Comparison of ENCODE assay signal across 9 cellular contexts in the genomic region with DNA sequence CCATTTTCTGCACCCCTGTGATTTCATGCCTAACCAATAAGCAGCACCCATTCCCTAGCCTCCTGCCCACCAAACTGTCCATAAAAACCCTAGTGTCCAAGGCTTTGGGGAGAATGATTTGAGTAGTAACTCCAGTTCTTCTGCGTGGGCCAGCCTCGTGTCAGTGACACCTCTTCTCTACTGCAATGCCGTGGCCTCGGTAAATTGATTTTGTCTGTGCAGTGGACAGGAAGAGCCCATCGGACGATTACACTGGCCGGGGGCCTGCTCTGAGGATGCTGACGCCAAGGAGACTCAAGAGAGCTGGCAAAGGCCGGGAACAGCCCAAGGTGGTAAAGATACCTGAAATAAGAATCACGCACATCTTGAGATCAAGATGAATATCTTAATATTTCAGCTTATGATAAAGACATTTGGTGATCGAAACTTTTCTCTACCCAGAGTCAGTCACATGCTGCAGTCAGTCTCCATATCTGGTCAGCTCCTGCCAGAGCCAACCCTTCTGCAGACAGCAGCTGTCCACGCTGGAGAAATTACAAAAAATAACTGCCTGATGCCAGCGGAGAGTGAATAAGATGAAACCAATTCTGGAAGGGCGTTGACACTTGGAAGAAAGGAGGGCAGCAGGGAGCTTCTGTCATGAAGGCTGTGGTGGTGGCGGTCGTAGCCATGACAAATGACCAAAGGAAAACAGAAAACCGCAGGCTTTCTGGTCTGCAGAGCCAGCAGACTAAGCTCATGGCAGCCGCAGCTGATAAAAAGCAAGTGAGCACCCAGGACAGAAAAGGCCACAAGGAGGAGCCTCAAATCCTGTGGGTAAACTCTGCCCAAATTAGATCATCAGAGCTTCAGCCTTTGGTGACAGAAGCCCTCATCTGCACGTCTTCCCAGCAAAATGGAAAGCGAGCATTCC. TPM values are rescaled to one million over a fixed set of nuclear protein-coding genes. Genes with fewer than 3 reads are reported as not detected.
DNase-seq lines count a peak whose midpoint lies in the region; ATAC-seq, FAIRE-seq and TF ChIP-seq lines count a peak whose summit lies in the region.
"Had no signal": no experiment of that assay in that cellular context is flagged by ENCODE, and none has a peak within 500 bp of the region (broad histone marks: within the 10 kb centered on the region; RNA-seq: fewer than 3 reads in every experiment).

No MANE protein-coding gene starts in this region.

- intact Hi-C loops in K562 (cut with micrococcal nuclease), result loop anchor here (5.0 kb wide), 1 partner anchor 70 kb away; no protein-coding TSS in a partner anchor

- H3K36me3 ChIP-seq in K562 (ENCODE audit: control insufficient read depth, insufficient read depth, low read length), result no peaks in the 10 kb centered on the region
- H3K36me3 ChIP-seq in mesenchymal stem cell (ENCODE audit: control insufficient read depth in 1 of 2, insufficient read depth in 2 of 2, low read depth in 1 of 2, low read length in 2 of 2), result peaks cover 0 to under 1% of the 10 kb centered on the region in 2 experiments

- POLR2A ChIA-PET in K562 (lab: Yijun Ruan, JAX), result interaction anchor here (0.6 to 0.9 kb wide), 3 partner anchors 21 to 247 kb away, joined by 3 to 4 read pairs (median 3); a partner anchor contains a TSS

- no peak overlapping the region for H3K9ac ChIP-seq in K562 (ENCODE audit: insufficient read depth in 1 of 2, low read depth in 2 of 2, low read length in 2 of 2)
- H3K9ac ChIP-seq in mesenchymal stem cell (ENCODE audit: low read length), result no peak overlapping the region

- peak overlapping the region; percentile 24 for H2BK5ac ChIP-seq in mesenchymal stem cell (ENCODE audit: low read depth, low read length, poor library complexity, severe bottlenecking)

- H2BK15ac ChIP-seq in mesenchymal stem cell (ENCODE audit: low read depth, poor library complexity, severe bottlenecking), result no peak overlapping the region

- H3K9me1 ChIP-seq in K562 (ENCODE audit: control insufficient read depth, insufficient read depth, low read length), result no peaks in the 10 kb centered on the region

- no peak overlapping the region for H2BK120ac ChIP-seq in mesenchymal stem cell (ENCODE audit: low read depth, low read length)

- peak; percentile 64 to 74 for TF ChIP-seq RAD21 in K562 (CRISPR knock-in tag; conservative IDR thresholded peaks at IDR 0.05 in 1 of 2, IDR thresholded peaks at IDR 0.05 in 1 of 2)

- peak; percentile 95 for FAIRE-seq in K562 (lab: Jason Lieb, UNC)
- FAIRE-seq: G401.6 had no signal

- TF ChIP-seq CTCF in NB4 (IDR thresholded peaks at IDR 0.05; ENCODE audit: low read depth, low read length), result peak; percentile 31
- TF ChIP-seq CTCF in K562 (IDR thresholded peaks at IDR 0.05 in 2 of 3, conservative IDR thresholded peaks at IDR 0.05 in 1 of 3; ENCODE audit: insufficient read depth in 2 of 3, low read depth in 1 of 3, low read length in 3 of 3), result peak; percentile 58 to 73 (median 66)

- H3K4me3 ChIP-seq in NB4 (ENCODE audit: low read depth, low read length) (no peak overlapping the region), K562 (no peak overlapping the region), mesenchymal stem cell (ENCODE audit: insufficient read depth in 1 of 2, low read depth in 1 of 2, low read length in 2 of 2) (no peak overlapping the region)

- H3K4me2 ChIP-seq in K562 (ENCODE audit: insufficient read depth, low read length), result 0 out of 2 replicates have a peak overlapping the region, but pooled peaks have one; percentile 11
- no peak overlapping the region for H3K4me2 ChIP-seq in mesenchymal stem cell (ENCODE audit: low read length, poor library complexity, severe bottlenecking)

- no peak overlapping the region for H2BK12ac ChIP-seq in mesenchymal stem cell (ENCODE audit: low read length in 2 of 2)

- no peak overlapping the region for H3K14ac ChIP-seq in mesenchymal stem cell (ENCODE audit: low read length in 2 of 2)

- BruUV-seq in K562 (replicated peaks; lab: Mats Ljungman, UMichigan), result no TSS peak

- TF ChIP-seq POLR2A in NB4 (IDR thresholded peaks at IDR 0.05; ENCODE audit: extremely low read depth, insufficient read length), result no peak
- no peak for TF ChIP-seq POLR2A in K562 (conservative IDR thresholded peaks at IDR 0.05)

- peak; percentile 55 for DNase-seq in activated CD8-positive, alpha-beta memory T cell treated with anti-CD3 and anti-CD28 coated beads for 24 hours
- no peak for DNase-seq in activated CD8-positive, alpha-beta memory T cell treated with anti-CD3 and anti-CD28 coated beads, Interleukin-2, amount 50 U/mL, for 4 hours
- DNase-seq in NB4 (ENCODE audit: low read depth), result peak; percentile 96
- peak; percentile 63 to 78 (median 72) for DNase-seq in K562 (ENCODE audit: extremely low read depth in 1 of 4, low spot score in 3 of 4)
- DNase-seq in mesenchymal stem cell, result peak; percentile 34
- DNase-seq in iPS-NIHi11 (ENCODE audit: low spot score), result no peak
- DNase-seq in stimulated activated naive CD4-positive, alpha-beta T cell (lab: John Stamatoyannopoulos, UW), result no peak
- no peak for DNase-seq in GOT3 (lab: John Stamatoyannopoulos, UW)

- in situ Hi-C loops in K562 (cut with MboI), result loop anchor here (5.0 kb wide), 1 partner anchor 60 kb away; no protein-coding TSS in a partner anchor

- no peaks in the 10 kb centered on the region for H3K79me2 ChIP-seq in K562 (ENCODE audit: control insufficient read depth, insufficient read depth, low read length)

- 13% methylated on average over 20 of the region's 20 CpGs for WGBS in K562 (ENCODE audit: insufficient coverage, low coverage, missing lambda C conversion rate)
- 73% methylated on average over 19 of the region's 20 CpGs for WGBS in mesenchymal stem cell

- H2AFZ ChIP-seq in K562 (ENCODE audit: low read depth, low read length) (peak overlapping the region; percentile 9), mesenchymal stem cell (ENCODE audit: low read depth, low read length) (no peak overlapping the region)

- H3K4ac ChIP-seq in mesenchymal stem cell (ENCODE audit: low read depth in 1 of 2, low read length in 2 of 2), result no peak overlapping the region

- no peak overlapping the region for H4K8ac ChIP-seq in mesenchymal stem cell (ENCODE audit: low read length)

- ATAC-seq in K562, result peak; percentile 81

- H3K9me3 ChIP-seq in K562 (replicated peaks; ENCODE audit: control insufficient read depth, insufficient read depth, low read depth, low read length) (no peaks in the 10 kb centered on the region), mesenchymal stem cell (ENCODE audit: control insufficient read depth, low read length) (no peaks in the 10 kb centered on the region)

- H3K4me1 ChIP-seq in K562 (replicated peaks in 1 of 2; ENCODE audit: control insufficient read depth in 2 of 2, insufficient read depth in 2 of 2, low read length in 2 of 2), result peaks cover 31 to 48% of the 10 kb centered on the region in 2 experiments
- H3K4me1 ChIP-seq in mesenchymal stem cell (ENCODE audit: control insufficient read depth, insufficient read depth, low read depth, low read length), result peaks cover 22% of the 10 kb centered on the region

- no peaks in the 10 kb centered on the region for H4K20me1 ChIP-seq in K562 (replicated peaks; ENCODE audit: control insufficient read depth, insufficient read depth, low read length)

- H3K79me1 ChIP-seq in mesenchymal stem cell (replicated peaks; ENCODE audit: low read length, poor library complexity, severe bottlenecking), result no peaks in the 10 kb centered on the region

- H3K27ac ChIP-seq in K562 (ENCODE audit: extremely low read depth, low read depth, low read length) (no peak overlapping the region), mesenchymal stem cell (ENCODE audit: low read length, poor library complexity, severe bottlenecking) (no peak overlapping the region)

- H4K91ac ChIP-seq in mesenchymal stem cell (ENCODE audit: low read length), result no peak overlapping the region

- TF ChIP-seq EP300 in K562 (IDR thresholded peaks at IDR 0.05; ENCODE audit: low read length), result peak; percentile 31; the same call in 1 of the 2 replicates

- CTCF ChIA-PET in K562 (lab: Yijun Ruan, JAX; ENCODE audit: low intra/inter-chr PET ratio), result interaction anchor here (1.1 kb wide), 1 partner anchor 158 kb away, joined by 4 read pairs; no protein-coding TSS in a partner anchor

- H3K18ac ChIP-seq in mesenchymal stem cell (ENCODE audit: low read depth in 1 of 2, low read length in 2 of 2), result no peak overlapping the region

- no peak overlapping the region for H3K23ac ChIP-seq in mesenchymal stem cell (ENCODE audit: low read length in 2 of 2)

- H3K27me3 ChIP-seq in K562 (ENCODE audit: control insufficient read depth in 2 of 2, insufficient read depth in 2 of 2, low read length in 2 of 2), result peaks cover 10 to 12% of the 10 kb centered on the region in 2 experiments; a peak in 4 of 5 replicates
- H3K27me3 ChIP-seq in mesenchymal stem cell (ENCODE audit: control insufficient read depth in 1 of 2, insufficient read depth in 1 of 2, low read length in 2 of 2), result peaks cover 0 to 24% of the 10 kb centered on the region in 2 experiments

- H2AK5ac ChIP-seq in mesenchymal stem cell (ENCODE audit: low read length, severe bottlenecking), result peak overlapping the region; percentile 80

RNA-seq across cellular contexts. Expression of a gene that starts 29.1 kb away (rescaled TPM):
- 0.16 TPM in 1 of 2 replicates, not detected in the other for total RNA-seq in K562 (2011; cell fraction: chromatin; rRNA removed; ENCODE audit: low replicate concordance)
- total RNA-seq in K562 (2011; cell fraction: nucleolus; rRNA removed), result not detected in 2 replicates
- 0.15 TPM in 1 of 2 replicates, not detected in the other for total RNA-seq in K562 (2011; cell fraction: nucleoplasm; rRNA removed)
- total RNA-seq in K562 (2014; rRNA removed) (not detected in 2 replicates), K562 (2014; rRNA removed; fragmentation: Illumina TruSeq; extraction: Trizol) (not detected in 2 replicates), K562 (2015; rRNA removed; fragmentation: Illumina TruSeq; extraction: Trizol) (not detected in 2 replicates), K562 (2021) (not detected in 2 replicates)
- polyA plus RNA-seq in K562 (2011; rRNA removed) (0.17 TPM in 1 of 2 replicates, not detected in the other), K562 (2014; fragmentation: Illumina TruSeq; extraction: Trizol) (not detected in 2 replicates), K562 (2014; fragmentation: Nextera tagmentation; extraction: Ambion mirVana) (not detected), K562 (2014; rRNA removed) (not detected in 2 replicates)
- polyA plus RNA-seq in K562 (2011; cell fraction: cytosol; rRNA removed), result 0.01 TPM in 1 of 2 replicates, not detected in the other
- 0.07 TPM in 1 of 2 replicates, not detected in the other for polyA plus RNA-seq in K562 (2011; cell fraction: nucleus; rRNA removed)
- polyA plus RNA-seq in K562 (2012), result 0.18 TPM in 1 of 2 replicates, not detected in the other
- polyA minus RNA-seq in K562 (2011; rRNA and poly(A)+ RNA removed), result 0.07 TPM in 1 of 2 replicates, not detected in the other
- not detected in 2 replicates for polyA minus RNA-seq in K562 (2011; cell fraction: cytosol; rRNA and poly(A)+ RNA removed)
- not detected in 2 replicates for polyA minus RNA-seq in K562 (2011; cell fraction: nucleus; rRNA and poly(A)+ RNA removed)
- polyA plus RNA-seq in mesenchymal stem cell (2013, experiment 1 of 2), result 0.10 TPM
- 0.10 TPM for polyA plus RNA-seq in mesenchymal stem cell (2013, experiment 2 of 2)

RNA-seq across cellular contexts. Expression of a gene that starts 46.7 kb away (rescaled TPM):
- total RNA-seq in K562 (2011; cell fraction: chromatin; rRNA removed; ENCODE audit: low replicate concordance), result 4.6 and 9.1 TPM in 2 replicates
- total RNA-seq in K562 (2011; cell fraction: nucleolus; rRNA removed), result 5.5 and 5.9 TPM in 2 replicates
- total RNA-seq in K562 (2011; cell fraction: nucleoplasm; rRNA removed), result 5.6 and 6.5 TPM in 2 replicates
- 0.33 and 1.4 TPM in 2 replicates for total RNA-seq in K562 (2014; rRNA removed)
- 0.10 and 0.15 TPM in 2 replicates for total RNA-seq in K562 (2014; rRNA removed; fragmentation: Illumina TruSeq; extraction: Trizol)
- 0.40 and 0.79 TPM in 2 replicates for total RNA-seq in K562 (2015; rRNA removed; fragmentation: Illumina TruSeq; extraction: Trizol)
- 0.40 and 0.60 TPM in 2 replicates for total RNA-seq in K562 (2021)
- 3.4 and 4.5 TPM in 2 replicates for polyA plus RNA-seq in K562 (2011; rRNA removed)
- 2.8 and 3.2 TPM in 2 replicates for polyA plus RNA-seq in K562 (2011; cell fraction: cytosol; rRNA removed)
- 10.8 and 11.2 TPM in 2 replicates for polyA plus RNA-seq in K562 (2011; cell fraction: nucleus; rRNA removed)
- 0.43 and 1.8 TPM in 2 replicates for polyA plus RNA-seq in K562 (2012)
- 0.45 and 0.65 TPM in 2 replicates for polyA plus RNA-seq in K562 (2014; fragmentation: Illumina TruSeq; extraction: Trizol)
- under 1 TPM; 0.06 to 0.20 TPM for polyA plus RNA-seq in K562 (2014; fragmentation: Nextera tagmentation; extraction: Ambion mirVana)
- polyA plus RNA-seq in K562 (2014; rRNA removed), result 0.09 and 0.24 TPM in 2 replicates
- polyA minus RNA-seq in K562 (2011; rRNA and poly(A)+ RNA removed), result 3.8 and 6.7 TPM in 2 replicates
- 2.5 and 2.6 TPM in 2 replicates for polyA minus RNA-seq in K562 (2011; cell fraction: cytosol; rRNA and poly(A)+ RNA removed)
- 8.3 and 11.8 TPM in 2 replicates for polyA minus RNA-seq in K562 (2011; cell fraction: nucleus; rRNA and poly(A)+ RNA removed)
- 3.0 TPM for polyA plus RNA-seq in mesenchymal stem cell (2013, experiment 1 of 2)
- polyA plus RNA-seq in mesenchymal stem cell (2013, experiment 2 of 2), result 3.2 TPM

Comparison
In these comparisons a context has a peak if more than half of its experiments do, and no peak if none do; other contexts are left out.
1. DNase-seq: peak in activated CD8-positive, alpha-beta memory T cell treated with anti-CD3 and anti-CD28 coated beads for 24 hours (single experiment), NB4 (single experiment), K562 (4 of 4) and mesenchymal stem cell (single experiment); none in activated CD8-positive, alpha-beta memory T cell treated with anti-CD3 and anti-CD28 coated beads, Interleukin-2, amount 50 U/mL, for 4 hours (single experiment), iPS-NIHi11 (single experiment), stimulated activated naive CD4-positive, alpha-beta T cell (0 of 6) and GOT3 (single experiment).